Comparison of ENCODE assay signal across 8 cellular contexts in the genomic region with DNA sequence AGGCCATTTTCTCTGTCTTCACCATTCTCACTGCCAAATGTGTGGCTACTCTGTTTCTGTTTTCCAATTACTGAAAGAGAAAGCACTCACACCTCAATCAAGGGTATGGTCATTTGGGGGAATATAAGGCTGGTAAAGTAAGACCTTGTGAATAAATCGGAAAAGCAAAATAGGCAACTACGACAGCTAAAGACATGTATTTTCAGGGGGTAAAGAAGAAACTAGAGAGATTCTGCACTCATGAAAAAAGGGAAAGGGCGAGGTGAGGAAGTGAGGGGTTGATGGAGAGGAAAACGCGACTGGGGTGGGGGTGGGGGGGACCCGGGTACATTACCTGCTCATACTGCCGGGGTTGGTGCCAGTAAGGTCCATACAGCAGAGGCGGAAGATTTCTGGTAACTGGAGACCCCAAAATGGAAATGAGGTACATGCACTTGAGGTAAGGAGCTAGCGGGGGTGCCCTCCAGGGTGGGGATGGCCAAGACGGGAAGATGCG. TPM values are rescaled to one million over a fixed set of nuclear protein-coding genes. Genes with fewer than 3 reads are reported as not detected.
DNase-seq lines count a peak whose midpoint lies in the region; ATAC-seq lines count a peak whose summit lies in the region.

No MANE protein-coding gene starts in this region.

- H3K9me3 Mint-ChIP-seq in activated T-helper 1 cell treated with anti-CD3 and anti-CD28 coated beads, Interleukin-12 subunit alpha, Interleukin-12 subunit beta, Interleukin-2, Interleukin-4 antibody, amounts not matched to agents 30 ng/mL and 10 ng/mL and 1 ng/mL, durations not matched to agents 14 hours and 24 hours and 36 hours, result no peaks in the 10 kb centered on the region

- H3K4me3 ChIP-seq in iPS-18c (ENCODE audit: insufficient read depth, low read depth, low read length) (peak overlapping the region; percentile 74), stomach smooth muscle (ENCODE audit: low read length in 2 of 2) (peak overlapping the region; percentile 87 to 93)

- peak overlapping the region; percentile 73 for H3K27ac Mint-ChIP-seq in activated T-helper 1 cell treated with anti-CD3 and anti-CD28 coated beads, Interleukin-12 subunit alpha, Interleukin-12 subunit beta, Interleukin-2, Interleukin-4 antibody, amounts not matched to agents 30 ng/mL and 10 ng/mL and 1 ng/mL, durations not matched to agents 14 hours and 24 hours and 36 hours

- H3K4me1 ChIP-seq in stomach smooth muscle (ENCODE audit: control insufficient read depth, insufficient read depth, low read length), result peaks cover 7% of the 10 kb centered on the region

- peak; percentile 43 for ATAC-seq in Right ventricle myocardium superior (ENCODE audit: poor library complexity)
- no peak for ATAC-seq in left cardiac atrium
- no peak for ATAC-seq in sciatic nerve
- ATAC-seq in HG03108 (IDR thresholded peaks at IDR 0.05; ENCODE audit: unreplicated experiment), result no peak

- H3K27me3 Mint-ChIP-seq in activated T-helper 1 cell treated with anti-CD3 and anti-CD28 coated beads, Interleukin-12 subunit alpha, Interleukin-12 subunit beta, Interleukin-2, Interleukin-4 antibody, amounts not matched to agents 30 ng/mL and 10 ng/mL and 1 ng/mL, durations not matched to agents 14 hours and 24 hours and 36 hours (ENCODE audit: insufficient read depth), result no peaks in the 10 kb centered on the region

- no peaks in the 10 kb centered on the region for H3K27me3 ChIP-seq in stomach smooth muscle (ENCODE audit: control insufficient read depth in 1 of 2, insufficient read depth in 2 of 2, low read length in 2 of 2)

- intact Hi-C loops in Right ventricle myocardium superior (cut with DNase I), result no loop called here
- intact Hi-C loops in left cardiac atrium (cut with DNase I), result loop anchor here in 1 of 2 donors (5.0 kb wide), 1 partner anchor 121 kb away; no protein-coding TSS in a partner anchor
- intact Hi-C loops in activated T-helper 1 cell treated with anti-CD3 and anti-CD28 coated beads, Interleukin-12 subunit alpha, Interleukin-12 subunit beta, Interleukin-2, Interleukin-4 antibody, amounts not matched to agents 30 ng/mL and 10 ng/mL and 1 ng/mL, durations not matched to agents 14 hours and 24 hours and 36 hours (cut with micrococcal nuclease), result loop anchor here (1.0 to 5.0 kb wide), 11 partner anchors 13 to 446 kb away; partner anchors contain the start of genes CHD8, HNRNPC, METTL3 and SALL2
- intact Hi-C loops in sciatic nerve (cut with DNase I), result no loop called here

- H3K9me3 ChIP-seq in iPS-18c (ENCODE audit: control insufficient read depth, insufficient read depth, low read length) (no peaks in the 10 kb centered on the region), stomach smooth muscle (ENCODE audit: control insufficient read depth in 2 of 2, low read length in 2 of 2) (no peaks in the 10 kb centered on the region)

- H3K27ac ChIP-seq in stomach smooth muscle (ENCODE audit: low read length), result peak overlapping the region; percentile 95

- H3K9ac ChIP-seq in stomach smooth muscle (ENCODE audit: low read length in 2 of 2), result peak overlapping the region; percentile 89 to 98

- H3K4me3 Mint-ChIP-seq in activated T-helper 1 cell treated with anti-CD3 and anti-CD28 coated beads, Interleukin-12 subunit alpha, Interleukin-12 subunit beta, Interleukin-2, Interleukin-4 antibody, amounts not matched to agents 30 ng/mL and 10 ng/mL and 1 ng/mL, durations not matched to agents 14 hours and 24 hours and 36 hours, result peak overlapping the region; percentile 93

- H3K36me3 Mint-ChIP-seq in activated T-helper 1 cell treated with anti-CD3 and anti-CD28 coated beads, Interleukin-12 subunit alpha, Interleukin-12 subunit beta, Interleukin-2, Interleukin-4 antibody, amounts not matched to agents 30 ng/mL and 10 ng/mL and 1 ng/mL, durations not matched to agents 14 hours and 24 hours and 36 hours (ENCODE audit: low read depth), result peaks cover 11% of the 10 kb centered on the region

- peaks cover 62% of the 10 kb centered on the region for H3K4me1 Mint-ChIP-seq in activated T-helper 1 cell treated with anti-CD3 and anti-CD28 coated beads, Interleukin-12 subunit alpha, Interleukin-12 subunit beta, Interleukin-2, Interleukin-4 antibody, amounts not matched to agents 30 ng/mL and 10 ng/mL and 1 ng/mL, durations not matched to agents 14 hours and 24 hours and 36 hours (ENCODE audit: low read depth)

- peaks cover under 1% of the 10 kb centered on the region in 2 donors for H3K36me3 ChIP-seq in stomach smooth muscle (ENCODE audit: control insufficient read depth in 2 of 2, insufficient read depth in 2 of 2, low read length in 2 of 2)

- no peak for DNase-seq in Right ventricle myocardium superior
- DNase-seq in left cardiac atrium, result no peak
- no peak for DNase-seq in activated T-helper 1 cell treated with anti-CD3 and anti-CD28 coated beads, Interleukin-12 subunit alpha, Interleukin-12 subunit beta, Interleukin-2, Interleukin-4 antibody, amounts not matched to agents 30 ng/mL and 10 ng/mL and 1 ng/mL, durations not matched to agents 14 hours and 24 hours and 36 hours (ENCODE audit: low spot score)
- DNase-seq in sciatic nerve (ENCODE audit: low spot score), result no peak
- no peak for DNase-seq in NCI-H1436 (lab: John Stamatoyannopoulos, UW)

RNA-seq across cellular contexts. Expression of gene CHD8, which starts 19.3 kb away (rescaled TPM):
- 25.5 TPM for total RNA-seq in Right ventricle myocardium superior
- total RNA-seq in left cardiac atrium, result 10 to 100 TPM; 36.5 to 38.8 TPM
- 126 and 131 TPM in 2 replicates for total RNA-seq in activated T-helper 1 cell treated with anti-CD3 and anti-CD28 coated beads, Interleukin-12 subunit alpha, Interleukin-12 subunit beta, Interleukin-2, Interleukin-4 antibody, amounts not matched to agents 30 ng/mL and 10 ng/mL and 1 ng/mL, durations not matched to agents 14 hours and 24 hours and 36 hours
- 78.9 TPM for total RNA-seq in sciatic nerve

RNA-seq across cellular contexts. Expression of gene RAB2B, which starts 40.1 kb away (rescaled TPM):
- total RNA-seq in Right ventricle myocardium superior (16.9 TPM), left cardiac atrium (10 to 100 TPM; 19.1 to 19.7 TPM), sciatic nerve (41.0 TPM)
- total RNA-seq in activated T-helper 1 cell treated with anti-CD3 and anti-CD28 coated beads, Interleukin-12 subunit alpha, Interleukin-12 subunit beta, Interleukin-2, Interleukin-4 antibody, amounts not matched to agents 30 ng/mL and 10 ng/mL and 1 ng/mL, durations not matched to agents 14 hours and 24 hours and 36 hours, result 30.3 and 32.5 TPM in 2 replicates

RNA-seq across cellular contexts. Expression of gene TOX4, which starts 40.4 kb away (rescaled TPM):
- 78.1 TPM for total RNA-seq in Right ventricle myocardium superior
- 10 to 100 TPM; 63.8 to 65.1 TPM for total RNA-seq in left cardiac atrium
- total RNA-seq in activated T-helper 1 cell treated with anti-CD3 and anti-CD28 coated beads, Interleukin-12 subunit alpha, Interleukin-12 subunit beta, Interleukin-2, Interleukin-4 antibody, amounts not matched to agents 30 ng/mL and 10 ng/mL and 1 ng/mL, durations not matched to agents 14 hours and 24 hours and 36 hours, result 77.5 and 86.6 TPM in 2 replicates
- total RNA-seq in sciatic nerve, result 60.0 TPM

RNA-seq across cellular contexts. Expression of gene SUPT16H, which starts 52.8 kb away (rescaled TPM):
- total RNA-seq in Right ventricle myocardium superior, result 24.0 TPM
- total RNA-seq in left cardiac atrium, result 10 to 100 TPM; 31.2 to 39.7 TPM
- 162 and 166 TPM in 2 replicates for total RNA-seq in activated T-helper 1 cell treated with anti-CD3 and anti-CD28 coated beads, Interleukin-12 subunit alpha, Interleukin-12 subunit beta, Interleukin-2, Interleukin-4 antibody, amounts not matched to agents 30 ng/mL and 10 ng/mL and 1 ng/mL, durations not matched to agents 14 hours and 24 hours and 36 hours
- total RNA-seq in sciatic nerve, result 59.1 TPM
